ENCODE assay signal across 1 cellular context in the genomic region with DNA sequence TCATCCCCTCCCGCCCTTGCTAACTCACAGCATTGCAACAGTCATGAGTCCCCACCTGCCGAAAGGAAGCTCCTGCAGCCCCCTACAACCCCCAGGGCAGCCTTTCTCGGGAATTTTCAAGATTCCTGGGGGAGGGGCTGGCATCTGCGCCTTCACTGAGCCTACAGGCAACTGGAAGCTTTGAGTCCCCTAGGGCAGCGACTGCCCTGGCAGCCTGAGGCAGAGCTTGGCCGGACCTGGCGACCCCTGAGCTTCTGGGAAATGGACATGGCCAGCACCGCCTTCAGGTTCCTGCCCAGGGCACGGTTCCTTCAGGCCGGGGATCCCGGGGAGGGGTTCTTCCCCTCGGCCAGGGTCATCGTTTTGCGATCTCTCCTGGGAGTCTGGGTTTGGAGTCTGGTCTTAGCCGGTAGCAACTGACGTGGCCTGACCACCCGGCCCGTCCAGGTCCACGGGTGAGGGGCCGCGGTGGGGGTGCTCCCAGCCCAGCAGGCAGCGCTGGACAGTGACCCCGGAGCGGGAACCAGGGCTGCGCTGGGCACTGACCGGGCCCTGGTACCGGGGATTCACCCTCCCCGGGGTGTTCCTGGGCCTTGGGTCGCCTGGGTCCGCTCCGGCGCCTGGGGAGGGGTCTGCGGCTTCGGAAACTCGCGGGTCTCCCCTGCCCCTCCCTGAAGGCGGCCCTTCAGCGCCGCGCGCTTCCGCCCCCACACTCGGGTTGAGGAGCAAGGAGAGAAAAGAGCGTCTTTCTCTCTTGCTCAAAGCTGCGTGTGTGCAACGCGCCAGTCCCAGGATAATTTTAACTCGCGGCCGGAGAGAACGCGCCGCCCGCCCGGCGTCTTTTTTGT.
TF ChIP-seq lines count a peak whose summit lies in the region.

No MANE protein-coding gene starts in this region.

TF ChIP-seq in WTC11, 78 proteins besides CTCF, POLR2A, EP300 and RAD21 (continued from another document):
- TF ChIP-seq, protein P1, sequence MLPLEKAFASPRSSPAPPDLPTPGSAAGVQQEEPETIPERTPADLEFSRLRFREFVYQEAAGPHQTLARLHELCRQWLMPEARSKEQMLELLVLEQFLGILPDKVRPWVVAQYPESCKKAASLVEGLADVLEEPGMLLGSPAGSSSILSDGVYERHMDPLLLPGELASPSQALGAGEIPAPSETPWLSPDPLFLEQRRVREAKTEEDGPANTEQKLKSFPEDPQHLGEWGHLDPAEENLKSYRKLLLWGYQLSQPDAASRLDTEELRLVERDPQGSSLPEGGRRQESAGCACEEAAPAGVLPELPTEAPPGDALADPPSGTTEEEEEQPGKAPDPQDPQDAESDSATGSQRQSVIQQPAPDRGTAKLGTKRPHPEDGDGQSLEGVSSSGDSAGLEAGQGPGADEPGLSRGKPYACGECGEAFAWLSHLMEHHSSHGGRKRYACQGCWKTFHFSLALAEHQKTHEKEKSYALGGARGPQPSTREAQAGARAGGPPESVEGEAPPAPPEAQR (CRISPR knock-in tag; IDR thresholded peaks at IDR 0.05): no peak
- TF ChIP-seq, protein P2, sequence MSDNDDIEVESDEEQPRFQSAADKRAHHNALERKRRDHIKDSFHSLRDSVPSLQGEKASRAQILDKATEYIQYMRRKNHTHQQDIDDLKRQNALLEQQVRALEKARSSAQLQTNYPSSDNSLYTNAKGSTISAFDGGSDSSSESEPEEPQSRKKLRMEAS (CRISPR knock-in tag; IDR thresholded peaks at IDR 0.05): peak; percentile 44
- TF ChIP-seq, protein P3, sequence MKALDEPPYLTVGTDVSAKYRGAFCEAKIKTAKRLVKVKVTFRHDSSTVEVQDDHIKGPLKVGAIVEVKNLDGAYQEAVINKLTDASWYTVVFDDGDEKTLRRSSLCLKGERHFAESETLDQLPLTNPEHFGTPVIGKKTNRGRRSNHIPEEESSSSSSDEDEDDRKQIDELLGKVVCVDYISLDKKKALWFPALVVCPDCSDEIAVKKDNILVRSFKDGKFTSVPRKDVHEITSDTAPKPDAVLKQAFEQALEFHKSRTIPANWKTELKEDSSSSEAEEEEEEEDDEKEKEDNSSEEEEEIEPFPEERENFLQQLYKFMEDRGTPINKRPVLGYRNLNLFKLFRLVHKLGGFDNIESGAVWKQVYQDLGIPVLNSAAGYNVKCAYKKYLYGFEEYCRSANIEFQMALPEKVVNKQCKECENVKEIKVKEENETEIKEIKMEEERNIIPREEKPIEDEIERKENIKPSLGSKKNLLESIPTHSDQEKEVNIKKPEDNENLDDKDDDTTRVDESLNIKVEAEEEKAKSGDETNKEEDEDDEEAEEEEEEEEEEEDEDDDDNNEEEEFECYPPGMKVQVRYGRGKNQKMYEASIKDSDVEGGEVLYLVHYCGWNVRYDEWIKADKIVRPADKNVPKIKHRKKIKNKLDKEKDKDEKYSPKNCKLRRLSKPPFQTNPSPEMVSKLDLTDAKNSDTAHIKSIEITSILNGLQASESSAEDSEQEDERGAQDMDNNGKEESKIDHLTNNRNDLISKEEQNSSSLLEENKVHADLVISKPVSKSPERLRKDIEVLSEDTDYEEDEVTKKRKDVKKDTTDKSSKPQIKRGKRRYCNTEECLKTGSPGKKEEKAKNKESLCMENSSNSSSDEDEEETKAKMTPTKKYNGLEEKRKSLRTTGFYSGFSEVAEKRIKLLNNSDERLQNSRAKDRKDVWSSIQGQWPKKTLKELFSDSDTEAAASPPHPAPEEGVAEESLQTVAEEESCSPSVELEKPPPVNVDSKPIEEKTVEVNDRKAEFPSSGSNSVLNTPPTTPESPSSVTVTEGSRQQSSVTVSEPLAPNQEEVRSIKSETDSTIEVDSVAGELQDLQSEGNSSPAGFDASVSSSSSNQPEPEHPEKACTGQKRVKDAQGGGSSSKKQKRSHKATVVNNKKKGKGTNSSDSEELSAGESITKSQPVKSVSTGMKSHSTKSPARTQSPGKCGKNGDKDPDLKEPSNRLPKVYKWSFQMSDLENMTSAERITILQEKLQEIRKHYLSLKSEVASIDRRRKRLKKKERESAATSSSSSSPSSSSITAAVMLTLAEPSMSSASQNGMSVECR (CRISPR knock-in tag; IDR thresholded peaks at IDR 0.05; ENCODE audit: borderline replicate concordance): peak; percentile 29; the same call in 1 of the 2 replicates
- TF ChIP-seq IRF2 (CRISPR knock-in tag; IDR thresholded peaks at IDR 0.05; ENCODE audit: borderline replicate concordance, low read depth) (no peak), ZBTB21 (CRISPR knock-in tag; IDR thresholded peaks at IDR 0.05; ENCODE audit: borderline replicate concordance) (0 out of 2 replicates have a peak, but pooled peaks have one; percentile 26)
- TF ChIP-seq, protein P4, sequence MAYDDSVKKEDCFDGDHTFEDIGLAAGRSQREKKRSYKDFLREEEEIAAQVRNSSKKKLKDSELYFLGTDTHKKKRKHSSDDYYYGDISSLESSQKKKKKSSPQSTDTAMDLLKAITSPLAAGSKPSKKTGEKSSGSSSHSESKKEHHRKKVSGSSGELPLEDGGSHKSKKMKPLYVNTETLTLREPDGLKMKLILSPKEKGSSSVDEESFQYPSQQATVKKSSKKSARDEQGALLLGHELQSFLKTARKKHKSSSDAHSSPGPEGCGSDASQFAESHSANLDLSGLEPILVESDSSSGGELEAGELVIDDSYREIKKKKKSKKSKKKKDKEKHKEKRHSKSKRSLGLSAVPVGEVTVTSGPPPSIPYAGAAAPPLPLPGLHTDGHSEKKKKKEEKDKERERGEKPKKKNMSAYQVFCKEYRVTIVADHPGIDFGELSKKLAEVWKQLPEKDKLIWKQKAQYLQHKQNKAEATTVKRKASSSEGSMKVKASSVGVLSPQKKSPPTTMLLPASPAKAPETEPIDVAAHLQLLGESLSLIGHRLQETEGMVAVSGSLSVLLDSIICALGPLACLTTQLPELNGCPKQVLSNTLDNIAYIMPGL (CRISPR knock-in tag; IDR thresholded peaks at IDR 0.05): 0 out of 2 replicates have a peak, but pooled peaks have one; percentile 58
